ENCODE assay signal across 9 cellular contexts in genomic region chr2:60819155-60819862, GRCh38.
A peak's percentile ranks its signal among the peaks of the same experiment; 100 is the strongest.
DNase-seq lines count a peak whose midpoint lies in the region; TF ChIP-seq lines count a peak whose summit lies in the region.
"Had no signal": no experiment of that assay in that cellular context is flagged by ENCODE, and none has a peak within 500 bp of the region (broad histone marks: within the 10 kb centered on the region; RNA-seq: fewer than 3 reads in every experiment).

No MANE protein-coding gene starts in this region.

- BruUV-seq in PC-9 (replicated peaks; lab: Mats Ljungman, UMichigan): no TSS peak

- H3K27me3 ChIP-seq in PC-9 (ENCODE audit: insufficient read depth, low read depth): no peaks in the 10 kb centered on the region; the same call in 1 of the 2 replicates
- H3K27me3 ChIP-seq in uterus: no peaks in the 10 kb centered on the region

- no peaks in the 10 kb centered on the region for H3K36me3 Mint-ChIP-seq in endothelial cell (ENCODE audit: low read depth, unreplicated experiment)

- H3K27ac Mint-ChIP-seq in endothelial cell (ENCODE audit: unreplicated experiment): peak overlapping the region; percentile 11

- no peak for TF ChIP-seq CTCF in endothelial cell (IDR thresholded peaks at IDR 0.05; ENCODE audit: unreplicated experiment)
- no peak for TF ChIP-seq CTCF in PC-9 (conservative IDR thresholded peaks at IDR 0.05)
- no peak for TF ChIP-seq CTCF in uterus (IDR thresholded peaks at IDR 0.05)

- CTCF ChIA-PET in PC-9 (lab: Charles Lee): no interaction called here

- POLR2A ChIA-PET in PC-9 (lab: Charles Lee; ENCODE audit: unreplicated experiment): no interaction called here

- peak overlapping the region; percentile 23 for H3K4me3 ChIP-seq in Jurkat, Clone E6-1 (ENCODE audit: low read length)
- H3K4me3 ChIP-seq in PC-9 (no peak overlapping the region), uterus (no peak overlapping the region)

- no peaks in the 10 kb centered on the region for H3K9me3 Mint-ChIP-seq in endothelial cell (ENCODE audit: unreplicated experiment)

- no peak overlapping the region for H3K4me2 ChIP-seq in PC-9

- H3K27ac ChIP-seq in PC-9: no peak overlapping the region
- no peak overlapping the region for H3K27ac ChIP-seq in uterus

- no peaks in the 10 kb centered on the region for H3K27me3 Mint-ChIP-seq in endothelial cell (ENCODE audit: unreplicated experiment)

- TF ChIP-seq POLR2A in uterus (IDR thresholded peaks at IDR 0.05): no peak

- H3K4me1 ChIP-seq in PC-9 (replicated peaks; ENCODE audit: insufficient read depth) (no peaks in the 10 kb centered on the region), uterus (no peaks in the 10 kb centered on the region)

- intact Hi-C loops in PC-9 (cut with micrococcal nuclease; ENCODE audit: unreplicated experiment) (no loop called here), uterus (cut with DNase I; ENCODE audit: low total_unique reads) (no loop called here)

- no peaks in the 10 kb centered on the region for H3F3A ChIP-seq in PC-9 (ENCODE audit: insufficient read depth, low read depth)

- peak; percentile 97 for DNase-seq in Jurkat, Clone E6-1 (ENCODE audit: low read depth, low spot score)
- DNase-seq in activated CD8-positive, alpha-beta memory T cell treated with anti-CD3 and anti-CD28 coated beads, Interleukin-2, amount 50 U/mL, for 24 hours (ENCODE audit: extremely low read depth): peak; percentile 69
- DNase-seq in endothelial cell (ENCODE audit: low spot score) (no peak), GF-D8 (lab: John Stamatoyannopoulos, UW) (no peak), PC-9 (no peak), uterus (no peak), NCI-H524 treated with DMSO at 0.1 percent for 48 hours (lab: John Stamatoyannopoulos, UW) (no peak)
- DNase-seq in stimulated activated CD8-positive, alpha-beta memory T cell treated with anti-CD3 and anti-CD28 coated beads, Interleukin-12 subunit alpha, Interleukin-12 subunit beta, amount 100 ng/mL, for 4 hours (ENCODE audit: low read depth): peak; percentile 77
- DNase-seq: nucleus accumbens had no signal

- H3K36me3 ChIP-seq in PC-9 (ENCODE audit: low read depth): no peaks in the 10 kb centered on the region
- no peaks in the 10 kb centered on the region for H3K36me3 ChIP-seq in uterus

- no peaks in the 10 kb centered on the region for H3K79me2 ChIP-seq in PC-9 (ENCODE audit: low read depth)

- no peaks in the 10 kb centered on the region for H3K9me2 ChIP-seq in PC-9 (ENCODE audit: insufficient read depth)

- peaks cover 3% of the 10 kb centered on the region for H3K4me1 Mint-ChIP-seq in endothelial cell (ENCODE audit: unreplicated experiment)

- H3K4me3 Mint-ChIP-seq in endothelial cell (ENCODE audit: unreplicated experiment): no peak overlapping the region

- no peak overlapping the region for H2AFZ ChIP-seq in PC-9

- no peaks in the 10 kb centered on the region for H4K20me1 ChIP-seq in PC-9 (ENCODE audit: insufficient read depth)

- H3K9me3 ChIP-seq in PC-9 (ENCODE audit: insufficient read depth, low read depth): no peaks in the 10 kb centered on the region
- no peaks in the 10 kb centered on the region for H3K9me3 ChIP-seq in uterus

Comparison
In these comparisons a context has a peak if more than half of its experiments do, and no peak if none do; other contexts are left out.
1. DNase-seq: peak in Jurkat, Clone E6-1 (single experiment), activated CD8-positive, alpha-beta memory T cell treated with anti-CD3 and anti-CD28 coated beads, Interleukin-2, amount 50 U/mL, for 24 hours (single experiment) and stimulated activated CD8-positive, alpha-beta memory T cell treated with anti-CD3 and anti-CD28 coated beads, Interleukin-12 subunit alpha, Interleukin-12 subunit beta, amount 100 ng/mL, for 4 hours (single experiment); none in endothelial cell (single experiment), GF-D8 (single experiment), PC-9 (0 of 2), uterus (0 of 2) and NCI-H524 treated with DMSO at 0.1 percent for 48 hours (single experiment).